In the genomic region with DNA sequence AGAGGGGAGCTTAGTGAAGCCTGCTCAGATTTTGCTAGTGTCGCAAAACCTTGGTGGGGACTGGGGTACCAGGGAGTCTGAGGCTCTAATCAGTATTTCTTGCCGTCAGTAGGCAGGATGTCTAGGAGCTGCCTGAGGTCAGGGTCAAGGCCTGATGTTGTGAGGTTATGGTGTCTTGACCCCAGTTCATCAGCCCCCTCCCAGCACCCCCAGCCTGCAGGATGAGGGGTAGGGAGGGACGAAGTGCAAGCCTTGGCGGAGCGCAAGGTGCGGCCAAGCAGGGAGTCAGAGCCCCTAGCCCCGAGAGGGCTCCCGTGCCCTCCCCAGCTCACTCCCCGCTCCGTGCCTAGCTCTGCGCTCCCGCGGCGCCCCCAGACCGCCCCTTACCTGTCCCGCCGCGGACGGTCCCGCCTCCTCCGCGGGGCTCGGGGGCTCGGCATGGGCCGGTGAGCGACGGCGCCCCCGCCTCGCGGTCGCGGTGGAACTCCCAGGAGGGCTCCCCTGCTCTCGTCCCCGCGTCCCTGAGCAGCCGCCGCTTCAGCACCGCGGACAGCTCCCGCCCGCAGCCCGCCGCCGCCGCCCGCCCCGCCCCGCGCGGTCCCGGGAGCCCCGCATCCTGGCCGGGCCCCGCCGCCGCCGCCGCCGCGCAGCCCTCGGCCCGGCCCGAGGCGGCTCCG, we compare ENCODE assay signal across 8 cellular contexts. TPM values are rescaled to one million over a fixed set of nuclear protein-coding genes. Genes with fewer than 3 reads are reported as not detected.
DNase-seq lines count a peak whose midpoint lies in the region; FAIRE-seq and TF ChIP-seq lines count a peak whose summit lies in the region.

No MANE protein-coding gene starts in this region.

- H2BK120ac ChIP-seq in H1 (replicated peaks; ENCODE audit: low read depth, low read length), result no peak overlapping the region

- H2AK5ac ChIP-seq in H1 (ENCODE audit: low read depth, low read length), result no peak overlapping the region

- no peak overlapping the region; the same call in 1 of the 2 replicates for H2BK5ac ChIP-seq in H1 (ENCODE audit: low read depth, low read length)

- POLR2A ChIA-PET in HEK293T (lab: Yijun Ruan, JAX), result interaction anchor here (0.6 to 1.2 kb wide), 2 partner anchors 11 to 12 kb away, joined by 3 to 4 read pairs; no protein-coding TSS in a partner anchor
- POLR2A ChIA-PET in H1 (lab: Charles Lee; ENCODE audit: partially characterized antibody), result interaction anchor here (1.0 to 2.7 kb wide), 5 partner anchors 11 to 76 kb away, joined by 3 to 10 read pairs (median 4); no protein-coding TSS in a partner anchor

- peaks cover 27 to 39% (median 30%) of the 10 kb centered on the region in 4 experiments for H3K4me1 ChIP-seq in H1 (replicated peaks in 1 of 4; ENCODE audit: control insufficient read depth in 3 of 4, insufficient read depth in 4 of 4, low read length in 3 of 4)
- H3K4me1 ChIP-seq in BE2C, result no peaks in the 10 kb centered on the region

- TF ChIP-seq EP300 in H1 (IDR thresholded peaks at IDR 0.05; ENCODE audit: borderline replicate concordance in 1 of 2, low read depth in 2 of 2, low read length in 2 of 2), result peak in 1 of 2 experiments; percentile 70; a peak in 1 of 3 replicates
- TF ChIP-seq EP300 in neural cell (conservative IDR thresholded peaks at IDR 0.05; ENCODE audit: poor library complexity, severe bottlenecking), result no peak

- 15% methylated on average over 23 of the region's 66 CpGs; no CpG with 5 or more reads in 1 of the 2 experiments for WGBS in H1 (ENCODE audit: extremely low coverage in 1 of 2, insufficient coverage in 1 of 2, insufficient read length in 1 of 2, insufficient replicate concordance in 2 of 2, low coverage in 1 of 2, low lambda C conversion rate in 2 of 2, missing lambda C conversion rate in 1 of 2), 2 experiments

- no peaks in the 10 kb centered on the region for H3K9me2 ChIP-seq in neural cell (ENCODE audit: insufficient read depth, low read length)

- no peak overlapping the region for H3K23ac ChIP-seq in H1 (ENCODE audit: insufficient read length)

- no peak overlapping the region for H3K56ac ChIP-seq in H1 (replicated peaks; ENCODE audit: insufficient read length, low read depth, low read length)

- H4K91ac ChIP-seq in H1 (replicated peaks; ENCODE audit: insufficient read length, low read length), result no peak overlapping the region

- no peak overlapping the region for H3K14ac ChIP-seq in H1 (ENCODE audit: insufficient read length)

- no peak overlapping the region for H2BK20ac ChIP-seq in H1 (ENCODE audit: low read length)

- no peaks in the 10 kb centered on the region for H3K79me1 ChIP-seq in H1 (ENCODE audit: low read depth, low read length)

- no peak overlapping the region for H3K27ac ChIP-seq in H1 (ENCODE audit: low read depth, low read length)
- no peak overlapping the region for H3K27ac ChIP-seq in neural cell (ENCODE audit: low read length)

- H3K4me2 ChIP-seq in H1 (ENCODE audit: insufficient read depth in 1 of 2, low read depth in 2 of 2, low read length in 2 of 2) (peak overlapping the region; percentile 77 to 83), neural cell (ENCODE audit: low read length) (no peak overlapping the region)

- H4K20me1 ChIP-seq in H1 (replicated peaks in 1 of 2; ENCODE audit: control insufficient read depth in 1 of 2, insufficient read depth in 2 of 2, low read length in 2 of 2) (peaks cover 0 to 2% of the 10 kb centered on the region in 2 experiments), neural cell (ENCODE audit: insufficient read depth) (no peaks in the 10 kb centered on the region)

- 0 out of 2 replicates have a peak overlapping the region, but pooled peaks have one; percentile 9 for H3K18ac ChIP-seq in H1 (ENCODE audit: extremely low read depth, low read length)

- H4K8ac ChIP-seq in H1 (ENCODE audit: extremely low read depth, insufficient read depth, low read length), result no peak overlapping the region

- H3K9me3 ChIP-seq in H1 (ENCODE audit: insufficient read depth in 2 of 2, low read depth in 1 of 2, low read length in 1 of 2) (no peaks in the 10 kb centered on the region), neural cell (ENCODE audit: low read length) (no peaks in the 10 kb centered on the region), BE2C (no peaks in the 10 kb centered on the region)

- no peak overlapping the region for H3K4ac ChIP-seq in H1 (replicated peaks; ENCODE audit: insufficient read length, low read depth, low read length)

- H3K9ac ChIP-seq in H1 (replicated peaks in 1 of 4; ENCODE audit: extremely low read depth in 1 of 4, low read depth in 3 of 4, low read length in 3 of 4) (no peak overlapping the region; a peak in 1 of 7 replicates), neural cell (ENCODE audit: low read length) (peak overlapping the region; percentile 45)

- H3K36me3 ChIP-seq in H1 (ENCODE audit: control insufficient read depth in 2 of 4, insufficient read depth in 4 of 4, low read length in 3 of 4) (no peaks in the 10 kb centered on the region), neural cell (ENCODE audit: insufficient read depth, low read length) (no peaks in the 10 kb centered on the region), BE2C (no peaks in the 10 kb centered on the region)

- H3K27me3 ChIP-seq in H1 (replicated peaks in 1 of 4; ENCODE audit: control insufficient read depth in 3 of 4, extremely low read depth in 1 of 4, insufficient read depth in 3 of 4, low read length in 3 of 4) (peaks cover 0 to 12% (median 7%) of the 10 kb centered on the region in 4 experiments; a peak in 4 of 7 replicates), neural cell (ENCODE audit: insufficient read depth, low read depth, low read length) (peaks cover 52% of the 10 kb centered on the region), BE2C (peaks cover 67% of the 10 kb centered on the region)

- TF ChIP-seq RAD21 in H1 (IDR thresholded peaks at IDR 0.05 in 1 of 2, conservative IDR thresholded peaks at IDR 0.05 in 1 of 2; ENCODE audit: low read depth in 2 of 2, low read length in 2 of 2) (no peak), neural cell (conservative IDR thresholded peaks at IDR 0.05) (no peak)

- no peak overlapping the region for H2BK15ac ChIP-seq in H1 (ENCODE audit: low read length)

- DNase-seq in HEK293T (ENCODE audit: extremely low spot score) (peak; percentile 94), H1 (ENCODE audit: low read depth in 1 of 2, low spot score in 2 of 2) (peak in 1 of 2 experiments; percentile 94), BE2C (no peak), foreskin melanocyte (no peak), HT-29 (ENCODE audit: low spot score) (no peak), NCI-H187 treated with DMSO at 0.1 percent for 48 hours (lab: John Stamatoyannopoulos, UW) (no peak)
- DNase-seq in activated CD4-positive, alpha-beta T cell treated with anti-CD3 and anti-CD28 coated beads, Interleukin-2, amount 50 U/mL, for 1 hour, result peak; percentile 52

- H3K4me3 ChIP-seq in H1 (ENCODE audit: extremely low read depth in 1 of 4, insufficient read depth in 2 of 4, low read depth in 3 of 4, low read length in 4 of 4) (peak overlapping the region; percentile 34 to 60 (median 51)), neural cell (ENCODE audit: low read length) (peak overlapping the region; percentile 67), BE2C (ENCODE audit: low read depth, low read length) (no peak overlapping the region)

- H4K5ac ChIP-seq in H1 (ENCODE audit: insufficient read length, low read depth, low read length), result no peak overlapping the region

- H3K23me2 ChIP-seq in H1 (ENCODE audit: low read depth, low read length), result peaks cover 5% of the 10 kb centered on the region

- H2BK12ac ChIP-seq in H1 (ENCODE audit: low read depth, low read length), result 0 out of 2 replicates have a peak overlapping the region, but pooled peaks have one; percentile 9

- H3F3A ChIP-seq in neural cell (ENCODE audit: insufficient read depth, low read length, poor library complexity, severe bottlenecking), result no peaks in the 10 kb centered on the region

- TF ChIP-seq POLR2A in H1 (IDR thresholded peaks at IDR 0.05; ENCODE audit: control extremely low read depth in 1 of 2, low read depth in 2 of 2, low read length in 2 of 2), result no peak

- no peak overlapping the region for H2AFZ ChIP-seq in H1 (ENCODE audit: low read length)
- H2AFZ ChIP-seq in neural cell (ENCODE audit: low read depth, low read length), result no peak overlapping the region

- CTCF ChIA-PET in HEK293T (lab: Yijun Ruan, JAX) (no interaction called here), H1 (lab: Charles Lee; ENCODE audit: partially characterized antibody) (interaction anchor here (0.6 to 4.1 kb wide), 7 partner anchors 10 to 123 kb away, joined by 3 to 20 read pairs (median 4); a partner anchor contains a TSS)

- FAIRE-seq in H1 (lab: Jason Lieb, UNC), result no peak

- no peaks in the 10 kb centered on the region for H3K79me2 ChIP-seq in H1 (ENCODE audit: control insufficient read depth in 1 of 2, insufficient read depth in 2 of 2, low read length in 2 of 2)
- H3K79me2 ChIP-seq in neural cell (replicated peaks; ENCODE audit: insufficient read depth, low read length), result no peaks in the 10 kb centered on the region

- TF ChIP-seq CTCF in H1 (IDR thresholded peaks at IDR 0.05; ENCODE audit: control extremely low read depth in 1 of 3, insufficient read depth in 1 of 3, low read depth in 1 of 3, low read length in 3 of 3), result no peak
- no peak for TF ChIP-seq CTCF in neural cell (IDR thresholded peaks at IDR 0.05; ENCODE audit: poor library complexity, severe bottlenecking)
- TF ChIP-seq CTCF in BE2C (IDR thresholded peaks at IDR 0.05; ENCODE audit: low read depth, low read length), result no peak

TF ChIP-seq in HEK293T, 16 proteins besides CTCF, POLR2A, EP300 and RAD21 (continues in another document):
- no peak for TF ChIP-seq FOXA1 (IDR thresholded peaks at IDR 0.05)
- no peak for TF ChIP-seq SUZ12 (IDR thresholded peaks at IDR 0.05)
- TF ChIP-seq TARDBP (IDR thresholded peaks at IDR 0.05), result no peak

TF ChIP-seq in neural cell, 6 proteins besides CTCF, POLR2A, EP300 and RAD21 (continues in another document):
- no peak for TF ChIP-seq SMC3 (conservative IDR thresholded peaks at IDR 0.05; ENCODE audit: poor library complexity)

RNA-seq across cellular contexts. Expression of a gene that starts 0.3 kb away (rescaled TPM):
- 3.0 and 3.5 TPM in 2 replicates for total RNA-seq in H1 (2021; fragmentation: NEBNext Ultra II Directional; extraction: Animal tissue kit (Norgen Biotek cat#: 25700))
- polyA plus RNA-seq in H1 (2011; rRNA removed) (2.5 and 3.2 TPM in 2 replicates), neural cell (2.0 and 2.1 TPM in 2 replicates)
- 2.4 TPM for polyA plus RNA-seq in H1 (2011; cell fraction: cytosol; rRNA removed)
- polyA plus RNA-seq in H1 (2011; cell fraction: nucleus; rRNA removed), result 2.9 TPM
- 1.7 to 3.5 TPM (median 2.9 TPM) in 4 replicates for polyA plus RNA-seq in H1 (2012, experiment 1 of 2)
- 2.8 TPM for polyA plus RNA-seq in H1 (2012, experiment 2 of 2)
- polyA plus RNA-seq in H1 (2013, experiment 1 of 2), result 3.0 TPM
- 2.5 TPM for polyA plus RNA-seq in H1 (2013, experiment 2 of 2)
- polyA minus RNA-seq in H1 (2011; rRNA and poly(A)+ RNA removed), result 1.5 and 2.5 TPM in 2 replicates
- 1.8 TPM for polyA minus RNA-seq in H1 (2011; cell fraction: cytosol; rRNA and poly(A)+ RNA removed)
- polyA minus RNA-seq in H1 (2011; cell fraction: nucleus; rRNA and poly(A)+ RNA removed), result 0.90 TPM
- 2.7 and 2.8 TPM in 2 replicates for polyA minus RNA-seq in neural cell
- polyA plus RNA-seq in BE2C (2012; ENCODE audit: insufficient read depth, insufficient read length, low read depth), result not detected
- total RNA-seq in HT-29 (2014; rRNA removed; shearing (Covaris generic)), result not detected in 2 replicates

Comparison
In these comparisons a context has a peak if more than half of its experiments do, and no peak if none do; other contexts are left out.
1. DNase-seq: peak in HEK293T (single experiment) and activated CD4-positive, alpha-beta T cell treated with anti-CD3 and anti-CD28 coated beads, Interleukin-2, amount 50 U/mL, for 1 hour (single experiment); none in BE2C (single experiment), foreskin melanocyte (single experiment), HT-29 (single experiment) and NCI-H187 treated with DMSO at 0.1 percent for 48 hours (single experiment).